ENCODE assay signal across 1 cellular context in the genomic region with DNA sequence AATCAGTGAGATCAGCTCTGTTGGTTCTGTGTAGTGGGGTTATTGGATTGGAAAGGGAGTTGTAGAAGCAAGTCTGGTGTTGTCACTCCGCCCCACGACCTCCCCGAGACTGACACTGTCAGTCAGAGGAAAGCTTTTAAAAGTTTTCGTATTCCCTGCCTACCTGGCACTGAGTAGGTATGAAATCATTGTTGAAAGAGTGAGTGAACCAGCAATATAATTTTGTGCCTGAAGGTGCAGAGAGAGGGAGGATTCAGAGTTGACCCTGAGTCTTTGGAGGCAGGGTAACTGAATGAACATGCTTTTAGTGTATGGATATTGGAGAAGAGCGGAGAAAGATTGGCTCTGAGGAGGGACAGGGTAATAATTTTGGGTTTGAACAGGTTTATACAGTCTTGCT.
TF ChIP-seq lines count a peak whose summit lies in the region.

No MANE protein-coding gene starts in this region.

TF ChIP-seq in K562, 482 proteins besides CTCF, POLR2A, EP300 and RAD21:
- TF ChIP-seq KDM5B (IDR thresholded peaks at IDR 0.05; ENCODE audit: insufficient replicate concordance, low read depth, low read length) (no peak), ZFPM2 (CRISPR knock-in tag; IDR thresholded peaks at IDR 0.05) (no peak), SMAD3 (CRISPR knock-in tag; conservative IDR thresholded peaks at IDR 0.05) (no peak), ZNF384 (IDR thresholded peaks at IDR 0.05; ENCODE audit: low read depth, low read length) (no peak), ZNF263 (CRISPR knock-in tag; IDR thresholded peaks at IDR 0.05; ENCODE audit: borderline replicate concordance) (no peak), DACH1 (IDR thresholded peaks at IDR 0.05; ENCODE audit: partially characterized antibody) (no peak), FOXK1 (CRISPR knock-in tag; IDR thresholded peaks at IDR 0.05; ENCODE audit: borderline replicate concordance) (no peak), SAFB (IDR thresholded peaks at IDR 0.05; ENCODE audit: borderline replicate concordance, low read depth, low read length) (no peak), FOXP1 (CRISPR knock-in tag; IDR thresholded peaks at IDR 0.05) (no peak)
